Comparison of ENCODE assay signal across 1 cellular context in the genomic region with DNA sequence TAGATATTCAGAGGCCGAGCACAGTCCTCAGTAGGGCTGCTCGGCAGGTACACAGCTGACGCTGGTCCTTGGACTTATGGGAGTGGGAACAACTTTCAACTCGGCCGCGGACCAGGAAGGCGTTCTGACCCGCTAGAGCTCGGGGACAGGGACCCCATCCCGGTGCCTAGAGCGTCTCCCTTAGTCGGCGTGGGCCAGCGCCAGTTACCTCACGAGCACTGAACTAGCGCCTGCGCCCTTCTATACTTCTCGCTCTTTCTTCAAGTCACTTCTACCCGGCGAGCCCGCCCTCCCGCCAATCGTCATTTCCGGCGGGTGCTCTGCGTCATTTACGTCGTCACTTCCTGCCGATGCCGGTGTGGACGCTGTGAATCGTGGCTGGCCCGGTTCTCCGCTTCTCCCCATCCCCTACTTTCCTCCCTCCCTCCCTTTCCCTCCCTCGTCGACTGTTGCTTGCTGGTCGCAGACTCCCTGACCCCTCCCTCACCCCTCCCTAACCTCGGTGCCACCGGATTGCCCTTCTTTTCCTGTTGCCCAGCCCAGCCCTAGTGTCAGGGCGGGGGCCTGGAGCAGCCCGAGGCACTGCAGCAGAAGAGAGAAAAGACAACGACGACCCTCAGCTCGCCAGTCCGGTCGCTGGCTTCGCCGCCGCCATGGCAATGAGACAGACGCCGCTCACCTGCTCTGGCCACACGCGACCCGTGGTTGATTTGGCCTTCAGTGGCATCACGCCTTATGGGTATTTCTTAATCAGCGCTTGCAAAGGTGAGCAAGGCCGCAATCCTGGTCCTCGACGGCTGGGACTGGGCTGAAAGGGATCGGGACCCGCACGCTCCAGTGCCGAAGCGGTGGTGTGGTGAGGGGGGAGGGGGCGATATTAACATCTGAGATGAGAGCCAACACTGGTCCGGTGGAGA.
A peak's percentile ranks its signal among the peaks of the same experiment; 100 is the strongest.
TF ChIP-seq lines count a peak whose summit lies in the region.

Gene STRAP, plus strand, starts transcription at position 333 of the 917 bp plus-strand sequence. Its CDS starts 321 bp downstream, at position 654.

TF ChIP-seq in HepG2, 621 proteins besides CTCF, POLR2A, EP300 and RAD21 (continued from another document and continues in another):
- no peak; the same call in 1 of the 2 replicates for TF ChIP-seq POGK (CRISPR knock-in tag; conservative IDR thresholded peaks at IDR 0.05)
- TF ChIP-seq GPBP1L1 (CRISPR knock-in tag; IDR thresholded peaks at IDR 0.05): no peak
- no peak for TF ChIP-seq ZNF251 (CRISPR knock-in tag; IDR thresholded peaks at IDR 0.05)
- no peak for TF ChIP-seq RELA (CRISPR knock-in tag; IDR thresholded peaks at IDR 0.05)
- 0 out of 2 replicates have a peak, but pooled peaks have one; percentile 72 for TF ChIP-seq PAX8 (CRISPR knock-in tag; IDR thresholded peaks at IDR 0.05; ENCODE audit: borderline replicate concordance)
- TF ChIP-seq SATB2 (CRISPR knock-in tag; IDR thresholded peaks at IDR 0.05): no peak; the same call in 1 of the 2 replicates
- TF ChIP-seq HNRNPH1 (optimal IDR thresholded peaks at IDR 0.05; ENCODE audit: low read depth, low read length): peak; percentile 33
- TF ChIP-seq ZKSCAN5 (CRISPR knock-in tag; IDR thresholded peaks at IDR 0.05): no peak
- TF ChIP-seq ZNF431 (CRISPR knock-in tag; IDR thresholded peaks at IDR 0.05; ENCODE audit: borderline replicate concordance, low read depth): no peak
- TF ChIP-seq PLRG1 (conservative IDR thresholded peaks at IDR 0.05): no peak
- no peak for TF ChIP-seq ZBTB14 (CRISPR knock-in tag; IDR thresholded peaks at IDR 0.05)
- TF ChIP-seq PAWR (CRISPR knock-in tag; IDR thresholded peaks at IDR 0.05; ENCODE audit: borderline replicate concordance): no peak
- TF ChIP-seq, protein P1, sequence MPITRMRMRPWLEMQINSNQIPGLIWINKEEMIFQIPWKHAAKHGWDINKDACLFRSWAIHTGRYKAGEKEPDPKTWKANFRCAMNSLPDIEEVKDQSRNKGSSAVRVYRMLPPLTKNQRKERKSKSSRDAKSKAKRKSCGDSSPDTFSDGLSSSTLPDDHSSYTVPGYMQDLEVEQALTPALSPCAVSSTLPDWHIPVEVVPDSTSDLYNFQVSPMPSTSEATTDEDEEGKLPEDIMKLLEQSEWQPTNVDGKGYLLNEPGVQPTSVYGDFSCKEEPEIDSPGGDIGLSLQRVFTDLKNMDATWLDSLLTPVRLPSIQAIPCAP (CRISPR knock-in tag; IDR thresholded peaks at IDR 0.05; ENCODE audit: low read depth): peak; percentile 13; the same call in 1 of the 2 replicates
- no peak for TF ChIP-seq SOX13 (IDR thresholded peaks at IDR 0.05)
- TF ChIP-seq SOX13 (CRISPR knock-in tag; conservative IDR thresholded peaks at IDR 0.05 in 1 of 2, IDR thresholded peaks at IDR 0.05 in 1 of 2): no peak
- no peak for TF ChIP-seq ZNF432 (CRISPR knock-in tag; IDR thresholded peaks at IDR 0.05; ENCODE audit: borderline replicate concordance)
- no peak for TF ChIP-seq ZNF496 (CRISPR knock-in tag; IDR thresholded peaks at IDR 0.05; ENCODE audit: insufficient replicate concordance)
- TF ChIP-seq ZNF782 (CRISPR knock-in tag; IDR thresholded peaks at IDR 0.05; ENCODE audit: borderline replicate concordance): peak; percentile 83; the same call in 1 of the 2 replicates
- peak; percentile 77 for TF ChIP-seq ZNF430 (CRISPR knock-in tag; IDR thresholded peaks at IDR 0.05)
- no peak for TF ChIP-seq FOXO4 (CRISPR knock-in tag; conservative IDR thresholded peaks at IDR 0.05)
- TF ChIP-seq KLF12 (CRISPR knock-in tag; IDR thresholded peaks at IDR 0.05; ENCODE audit: borderline replicate concordance): peak; percentile 44; the same call in 1 of the 2 replicates
- TF ChIP-seq ZNF546 (CRISPR knock-in tag; conservative IDR thresholded peaks at IDR 0.05): peak; percentile 88
- TF ChIP-seq ZNF616 (CRISPR knock-in tag; IDR thresholded peaks at IDR 0.05; ENCODE audit: low read depth): peak; percentile 90; the same call in 1 of the 2 replicates
- TF ChIP-seq ZBTB2 (CRISPR knock-in tag; IDR thresholded peaks at IDR 0.05; ENCODE audit: low read depth): peak; percentile 90
- no peak for TF ChIP-seq CBX2 (IDR thresholded peaks at IDR 0.05; ENCODE audit: low read depth, low read length)
- 0 out of 2 replicates have a peak, but pooled peaks have one; percentile 55 for TF ChIP-seq CBX2 (CRISPR knock-in tag; IDR thresholded peaks at IDR 0.05; ENCODE audit: low read depth)
- peak; percentile 94 for TF ChIP-seq ZNF761 (CRISPR knock-in tag; conservative IDR thresholded peaks at IDR 0.05)
- no peak for TF ChIP-seq PRPF4 (IDR thresholded peaks at IDR 0.05; ENCODE audit: low read depth, low read length, poor library complexity, severe bottlenecking)
- 0 out of 2 replicates have a peak, but pooled peaks have one; percentile 53 for TF ChIP-seq ZNF136 (CRISPR knock-in tag; IDR thresholded peaks at IDR 0.05; ENCODE audit: low read depth)
- no peak for TF ChIP-seq ARHGAP35 (CRISPR knock-in tag; IDR thresholded peaks at IDR 0.05; ENCODE audit: borderline replicate concordance)
- 0 out of 2 replicates have a peak, but pooled peaks have one; percentile 22 for TF ChIP-seq HMG20B (CRISPR knock-in tag; conservative IDR thresholded peaks at IDR 0.05)
- TF ChIP-seq, protein P2, sequence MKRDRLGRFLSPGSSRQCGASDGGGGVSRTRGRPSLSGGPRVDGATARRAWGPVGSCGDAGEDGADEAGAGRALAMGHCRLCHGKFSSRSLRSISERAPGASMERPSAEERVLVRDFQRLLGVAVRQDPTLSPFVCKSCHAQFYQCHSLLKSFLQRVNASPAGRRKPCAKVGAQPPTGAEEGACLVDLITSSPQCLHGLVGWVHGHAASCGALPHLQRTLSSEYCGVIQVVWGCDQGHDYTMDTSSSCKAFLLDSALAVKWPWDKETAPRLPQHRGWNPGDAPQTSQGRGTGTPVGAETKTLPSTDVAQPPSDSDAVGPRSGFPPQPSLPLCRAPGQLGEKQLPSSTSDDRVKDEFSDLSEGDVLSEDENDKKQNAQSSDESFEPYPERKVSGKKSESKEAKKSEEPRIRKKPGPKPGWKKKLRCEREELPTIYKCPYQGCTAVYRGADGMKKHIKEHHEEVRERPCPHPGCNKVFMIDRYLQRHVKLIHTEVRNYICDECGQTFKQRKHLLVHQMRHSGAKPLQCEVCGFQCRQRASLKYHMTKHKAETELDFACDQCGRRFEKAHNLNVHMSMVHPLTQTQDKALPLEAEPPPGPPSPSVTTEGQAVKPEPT (CRISPR knock-in tag; IDR thresholded peaks at IDR 0.05; ENCODE audit: low read depth): peak; percentile 53; the same call in 1 of the 2 replicates
- no peak for TF ChIP-seq SRY (CRISPR knock-in tag; IDR thresholded peaks at IDR 0.05)
- TF ChIP-seq MAF1 (CRISPR knock-in tag; IDR thresholded peaks at IDR 0.05; ENCODE audit: borderline replicate concordance): no peak
- no peak for TF ChIP-seq SNAI1 (CRISPR knock-in tag; IDR thresholded peaks at IDR 0.05; ENCODE audit: borderline replicate concordance)
- TF ChIP-seq ZBTB34 (CRISPR knock-in tag; IDR thresholded peaks at IDR 0.05): no peak
- TF ChIP-seq SUZ12 (IDR thresholded peaks at IDR 0.05; ENCODE audit: low read depth, low read length): no peak
- TF ChIP-seq, protein P3, sequence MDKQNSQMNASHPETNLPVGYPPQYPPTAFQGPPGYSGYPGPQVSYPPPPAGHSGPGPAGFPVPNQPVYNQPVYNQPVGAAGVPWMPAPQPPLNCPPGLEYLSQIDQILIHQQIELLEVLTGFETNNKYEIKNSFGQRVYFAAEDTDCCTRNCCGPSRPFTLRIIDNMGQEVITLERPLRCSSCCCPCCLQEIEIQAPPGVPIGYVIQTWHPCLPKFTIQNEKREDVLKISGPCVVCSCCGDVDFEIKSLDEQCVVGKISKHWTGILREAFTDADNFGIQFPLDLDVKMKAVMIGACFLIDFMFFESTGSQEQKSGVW (CRISPR knock-in tag; IDR thresholded peaks at IDR 0.05; ENCODE audit: borderline replicate concordance): no peak
- peak; percentile 85 for TF ChIP-seq HDAC1 (CRISPR knock-in tag; IDR thresholded peaks at IDR 0.05)
- no peak for TF ChIP-seq PHB2 (IDR thresholded peaks at IDR 0.05; ENCODE audit: partially characterized antibody)
- TF ChIP-seq, protein P4, sequence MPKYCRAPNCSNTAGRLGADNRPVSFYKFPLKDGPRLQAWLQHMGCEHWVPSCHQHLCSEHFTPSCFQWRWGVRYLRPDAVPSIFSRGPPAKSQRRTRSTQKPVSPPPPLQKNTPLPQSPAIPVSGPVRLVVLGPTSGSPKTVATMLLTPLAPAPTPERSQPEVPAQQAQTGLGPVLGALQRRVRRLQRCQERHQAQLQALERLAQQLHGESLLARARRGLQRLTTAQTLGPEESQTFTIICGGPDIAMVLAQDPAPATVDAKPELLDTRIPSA (CRISPR knock-in tag; IDR thresholded peaks at IDR 0.05; ENCODE audit: borderline replicate concordance): 0 out of 2 replicates have a peak, but pooled peaks have one; percentile 40
- TF ChIP-seq, protein P5, sequence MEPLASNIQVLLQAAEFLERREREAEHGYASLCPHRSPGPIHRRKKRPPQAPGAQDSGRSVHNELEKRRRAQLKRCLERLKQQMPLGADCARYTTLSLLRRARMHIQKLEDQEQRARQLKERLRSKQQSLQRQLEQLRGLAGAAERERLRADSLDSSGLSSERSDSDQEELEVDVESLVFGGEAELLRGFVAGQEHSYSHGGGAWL (CRISPR knock-in tag; IDR thresholded peaks at IDR 0.05): peak; percentile 81
- TF ChIP-seq, protein P6, sequence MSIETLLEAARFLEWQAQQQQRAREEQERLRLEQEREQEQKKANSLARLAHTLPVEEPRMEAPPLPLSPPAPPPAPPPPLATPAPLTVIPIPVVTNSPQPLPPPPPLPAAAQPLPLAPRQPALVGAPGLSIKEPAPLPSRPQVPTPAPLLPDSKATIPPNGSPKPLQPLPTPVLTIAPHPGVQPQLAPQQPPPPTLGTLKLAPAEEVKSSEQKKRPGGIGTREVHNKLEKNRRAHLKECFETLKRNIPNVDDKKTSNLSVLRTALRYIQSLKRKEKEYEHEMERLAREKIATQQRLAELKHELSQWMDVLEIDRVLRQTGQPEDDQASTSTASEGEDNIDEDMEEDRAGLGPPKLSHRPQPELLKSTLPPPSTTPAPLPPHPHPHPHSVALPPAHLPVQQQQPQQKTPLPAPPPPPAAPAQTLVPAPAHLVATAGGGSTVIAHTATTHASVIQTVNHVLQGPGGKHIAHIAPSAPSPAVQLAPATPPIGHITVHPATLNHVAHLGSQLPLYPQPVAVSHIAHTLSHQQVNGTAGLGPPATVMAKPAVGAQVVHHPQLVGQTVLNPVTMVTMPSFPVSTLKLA (IDR thresholded peaks at IDR 0.05): no peak
- no peak for TF ChIP-seq FIP1L1 (IDR thresholded peaks at IDR 0.05; ENCODE audit: borderline replicate concordance, insufficient read depth, low read depth, low read length)
